ENCODE assay signal across 16 cellular contexts in genomic region chr9:136577941-136578619, GRCh38. TPM values are rescaled to one million over a fixed set of nuclear protein-coding genes. Genes with fewer than 3 reads are reported as not detected.
DNase-seq lines count a peak whose midpoint lies in the region; ATAC-seq and TF ChIP-seq lines count a peak whose summit lies in the region.
"Had no signal": no experiment of that assay in that cellular context is flagged by ENCODE, and none has a peak within 500 bp of the region (broad histone marks: within the 10 kb centered on the region; RNA-seq: fewer than 3 reads in every experiment).

No MANE protein-coding gene starts in this region.

- H3K4me1 Mint-ChIP-seq in activated naive CD4-positive, alpha-beta T cell treated with anti-CD3 and anti-CD28 coated beads, Interleukin-2, amount 50 U/mL, for 24 hours = peaks cover 11% of the 10 kb centered on the region
- peaks cover 7% of the 10 kb centered on the region for H3K4me1 Mint-ChIP-seq in endodermal cell

- 83 to 97% methylated on average over 13 to 27 of the region's 27 CpGs for WGBS in endodermal cell (ENCODE audit: insufficient coverage in 1 of 2, insufficient read length in 1 of 2), 2 experiments
- WGBS in GM23248 (ENCODE audit: low coverage in 1 of 2, low lambda C conversion rate in 2 of 2, missing lambda C conversion rate in 2 of 2), 2 experiments = 80 to 83% methylated on average over 25 to 27 of the region's 27 CpGs

- no peak for TF ChIP-seq CTCF in endodermal cell (conservative IDR thresholded peaks at IDR 0.05)

- H3K27ac ChIP-seq in endodermal cell (ENCODE audit: low read depth, low read length) (peak overlapping the region; percentile 44), GM23248 (no peak overlapping the region)
- H3K27ac ChIP-seq: upper lobe of right lung had no signal

- H3K27ac Mint-ChIP-seq in activated naive CD4-positive, alpha-beta T cell treated with anti-CD3 and anti-CD28 coated beads, Interleukin-2, amount 50 U/mL, for 24 hours = peak overlapping the region; percentile 51
- H3K27ac Mint-ChIP-seq in endodermal cell = no peak overlapping the region
- H3K27ac Mint-ChIP-seq: dendritic cell treated with granulocyte-macrophage colony-stimulating factor and Interleukin-4, amounts not matched to agents 40 ng/mL and 50 ng/mL, for 4 days had no signal

- no peak overlapping the region for H2AFZ ChIP-seq in GM23248

- peaks cover 12% of the 10 kb centered on the region for H3K9me3 ChIP-seq in endodermal cell (ENCODE audit: control insufficient read depth, low read length)
- H3K9me3 ChIP-seq in GM23248 (ENCODE audit: low read depth) = no peaks in the 10 kb centered on the region
- H3K9me3 ChIP-seq: mucosa of descending colon, upper lobe of right lung had no signal

- no peaks in the 10 kb centered on the region for H3K9me3 Mint-ChIP-seq in activated naive CD4-positive, alpha-beta T cell treated with anti-CD3 and anti-CD28 coated beads, Interleukin-2, amount 50 U/mL, for 24 hours
- no peaks in the 10 kb centered on the region for H3K9me3 Mint-ChIP-seq in endodermal cell
- H3K9me3 Mint-ChIP-seq: dendritic cell treated with granulocyte-macrophage colony-stimulating factor and Interleukin-4, amounts not matched to agents 40 ng/mL and 50 ng/mL, for 4 days; stimulated activated naive B cell treated with anti-CD40 and anti-IgM and Interleukin-4, amounts not matched to agents 10 μg/mL and 1 μg/mL and 100 μg/mL, for 72 hours had no signal

- no peaks in the 10 kb centered on the region for H3K27me3 Mint-ChIP-seq in activated naive CD4-positive, alpha-beta T cell treated with anti-CD3 and anti-CD28 coated beads, Interleukin-2, amount 50 U/mL, for 24 hours
- H3K27me3 Mint-ChIP-seq in endodermal cell (ENCODE audit: insufficient read depth) = peaks cover 1% of the 10 kb centered on the region

- H3K36me3 Mint-ChIP-seq in activated naive CD4-positive, alpha-beta T cell treated with anti-CD3 and anti-CD28 coated beads, Interleukin-2, amount 50 U/mL, for 24 hours = no peaks in the 10 kb centered on the region
- H3K36me3 Mint-ChIP-seq in endodermal cell (ENCODE audit: low read depth) = no peaks in the 10 kb centered on the region
- H3K36me3 Mint-ChIP-seq: stimulated activated naive B cell treated with anti-CD40 and anti-IgM and Interleukin-4, amounts not matched to agents 10 μg/mL and 1 μg/mL and 100 μg/mL, for 72 hours had no signal

- ATAC-seq in sciatic nerve = peak; percentile 8

- peaks cover 10% of the 10 kb centered on the region; the same call in 1 of the 2 replicates for H3F3A ChIP-seq in GM23248 (ENCODE audit: insufficient read depth)

- intact Hi-C loops in sciatic nerve (cut with DNase I) = no loop called here

- H3K27me3 ChIP-seq in endodermal cell (ENCODE audit: control insufficient read depth, insufficient read depth, low read length, poor library complexity, severe bottlenecking) (no peaks in the 10 kb centered on the region), GM23248 (replicated peaks; ENCODE audit: insufficient read depth) (no peaks in the 10 kb centered on the region)
- H3K27me3 ChIP-seq: upper lobe of right lung had no signal

- H3K4me2 ChIP-seq in GM23248 (ENCODE audit: unreplicated experiment) = no peak overlapping the region

- in situ Hi-C loops in GM23248 (cut with MboI) = no loop called here

- no peaks in the 10 kb centered on the region for H3K79me2 ChIP-seq in GM23248 (ENCODE audit: insufficient read depth)

- H3K4me3 ChIP-seq in endodermal cell (ENCODE audit: low read length) = no peak overlapping the region
- H3K4me3 ChIP-seq in GM23248 = no peak overlapping the region
- H3K4me3 ChIP-seq: mucosa of descending colon, skin epidermis, upper lobe of right lung had no signal

- H3K4me3 Mint-ChIP-seq in activated naive CD4-positive, alpha-beta T cell treated with anti-CD3 and anti-CD28 coated beads, Interleukin-2, amount 50 U/mL, for 24 hours = no peak overlapping the region
- H3K4me3 Mint-ChIP-seq in endodermal cell = no peak overlapping the region
- H3K4me3 Mint-ChIP-seq: dendritic cell treated with granulocyte-macrophage colony-stimulating factor and Interleukin-4, amounts not matched to agents 40 ng/mL and 50 ng/mL, for 4 days; stimulated activated naive B cell treated with anti-CD40 and anti-IgM and Interleukin-4, amounts not matched to agents 10 μg/mL and 1 μg/mL and 100 μg/mL, for 72 hours had no signal

- H3K9ac ChIP-seq in endodermal cell (ENCODE audit: extremely low read depth, low read length, poor library complexity, severe bottlenecking) (no peak overlapping the region), GM23248 (no peak overlapping the region)

- H3K36me3 ChIP-seq in endodermal cell (ENCODE audit: control insufficient read depth, insufficient read depth, low read length) = no peaks in the 10 kb centered on the region
- H3K36me3 ChIP-seq in GM23248 (ENCODE audit: low read depth) = no peaks in the 10 kb centered on the region
- H3K36me3 ChIP-seq: upper lobe of right lung had no signal

- H3K9me2 ChIP-seq in GM23248 (ENCODE audit: insufficient read depth) = no peaks in the 10 kb centered on the region

- DNase-seq in activated naive CD4-positive, alpha-beta T cell treated with anti-CD3 and anti-CD28 coated beads, Interleukin-2, amount 50 U/mL, for 16 hours = no peak
- DNase-seq in M059J (ENCODE audit: low read depth) = peak; percentile 38
- no peak for DNase-seq in endodermal cell
- DNase-seq in sciatic nerve (ENCODE audit: low spot score) = no peak
- DNase-seq in NCI-H526 treated with DMSO at 0.1 percent for 48 hours (lab: John Stamatoyannopoulos, UW) = no peak
- no peak for DNase-seq in NCI-H2107 (lab: John Stamatoyannopoulos, UW)
- DNase-seq in GM23248 = no peak
- DNase-seq: activated gamma-delta T cell treated with Interleukin-2 at 50 U/mL for 16 hours; mucosa of descending colon; NCI-H187 treated with DMSO at 0.1 percent for 48 hours; NCI-H748 treated with DMSO at 0.1 percent for 48 hours; stimulated activated naive B cell treated with anti-CD40 and anti-IgM and Interleukin-4, amounts not matched to agents 10 μg/mL and 1 μg/mL and 100 μg/mL, for 72 hours; upper lobe of right lung had no signal

- H3K4me1 ChIP-seq in endodermal cell (ENCODE audit: control insufficient read depth, insufficient read depth, low read length) (peaks cover 3% of the 10 kb centered on the region), GM23248 (ENCODE audit: insufficient read depth) (no peaks in the 10 kb centered on the region)

- H4K20me1 ChIP-seq in GM23248 (ENCODE audit: insufficient read depth) = no peaks in the 10 kb centered on the region

RNA-seq across cellular contexts. Expression of gene NOTCH1, which starts 32.2 kb away (rescaled TPM):
- total RNA-seq in M059J (2014; rRNA removed; shearing (Covaris generic)) = 6.4 and 12.1 TPM in 2 replicates
- 10 to 100 TPM; 23.4 to 24.2 TPM for total RNA-seq in endodermal cell
- 72.4 TPM for polyA plus RNA-seq in endodermal cell (2013, experiment 1 of 2)
- polyA plus RNA-seq in endodermal cell (2013, experiment 2 of 2) = 68.2 TPM
- 84.2 TPM for total RNA-seq in sciatic nerve
- 5.2 and 5.7 TPM in 2 replicates for total RNA-seq in GM23248 (2014; rRNA removed; shearing (Covaris generic))
- 1.5 TPM in 2 replicates for polyA plus RNA-seq in GM23248 (2016; fragmentation: Nextera tagmentation; extraction: Ambion mirVana)
